Comparison of ENCODE assay signal across 9 cellular contexts in genomic region chr10:4241724-4242345, GRCh38.
DNase-seq lines count a peak whose midpoint lies in the region; ATAC-seq and TF ChIP-seq lines count a peak whose summit lies in the region.
"Had no signal": no experiment of that assay in that cellular context is flagged by ENCODE, and none has a peak within 500 bp of the region (broad histone marks: within the 10 kb centered on the region; RNA-seq: fewer than 3 reads in every experiment).

No MANE protein-coding gene starts in this region.

- H3K27ac ChIP-seq in osteoblast (ENCODE audit: low read depth, low read length), result peak overlapping the region; percentile 100
- H3K27ac ChIP-seq: HL-60 had no signal

- H3K9me3 ChIP-seq in osteoblast (ENCODE audit: low read depth, low read length), result no peaks in the 10 kb centered on the region

- no peaks in the 10 kb centered on the region for H3K36me3 ChIP-seq in osteoblast (ENCODE audit: insufficient read depth, low read length)

- in situ Hi-C loops in SK-MEL-5 (cut with HindIII; ENCODE audit: low pct_unique_long_range_greater_than_20kb, low sequenced_read_pairs), result no loop called here

- H3K79me2 ChIP-seq in osteoblast (ENCODE audit: insufficient read depth, low read length), result no peaks in the 10 kb centered on the region

- H4K20me1 ChIP-seq in osteoblast (ENCODE audit: insufficient read depth, low read length), result no peaks in the 10 kb centered on the region

- no peaks in the 10 kb centered on the region for H3K27me3 ChIP-seq in osteoblast (ENCODE audit: insufficient read depth, low read length)

- H3K4me3 ChIP-seq in foreskin fibroblast (ENCODE audit: low read depth in 1 of 2, low read length in 2 of 2) (peak overlapping the region; percentile 31 to 44), osteoblast (ENCODE audit: insufficient read depth, low read length) (peak overlapping the region; percentile 58)

- H2AFZ ChIP-seq in osteoblast (ENCODE audit: low read length), result no peak overlapping the region

- H3K4me2 ChIP-seq in osteoblast (ENCODE audit: insufficient read depth, low read length), result peak overlapping the region; percentile 84

- peaks cover 61% of the 10 kb centered on the region for H3K4me1 ChIP-seq in osteoblast (ENCODE audit: insufficient read depth, low read length)

- DNase-seq in AG09319 (ENCODE audit: extremely low read depth, low read depth), result peak; percentile 94
- DNase-seq in SK-MEL-5 (ENCODE audit: low read depth, low spot score), result peak; percentile 97
- peak; percentile 92 to 93 for DNase-seq in foreskin fibroblast
- DNase-seq in osteoblast (ENCODE audit: insufficient read length, low spot score, missing footprints), result peak; percentile 70
- DNase-seq in activated T-cell treated with anti-CD3 and anti-CD28 coated beads, Interleukin-2, amount 50 U/mL, for 1 hour, result no peak
- DNase-seq in cortex of kidney (lab: John Stamatoyannopoulos, UW), result no peak
- DNase-seq in DMS53 treated with DMSO at 0.1 percent for 48 hours (lab: John Stamatoyannopoulos, UW; ENCODE audit: unreplicated experiment), result no peak

- TF ChIP-seq CTCF in AG09319 (IDR thresholded peaks at IDR 0.05; ENCODE audit: low read depth, low read length) (no peak), foreskin fibroblast (IDR thresholded peaks at IDR 0.05; ENCODE audit: low read depth, low read length) (no peak), osteoblast (IDR thresholded peaks at IDR 0.05; ENCODE audit: extremely low read depth, low read depth, low read length) (no peak)

- no peak for ATAC-seq in HG02623 (IDR thresholded peaks at IDR 0.05; ENCODE audit: unreplicated experiment)

Comparison
In these comparisons a context has a peak if more than half of its experiments do, and no peak if none do; other contexts are left out.
1. DNase-seq: peak in AG09319 (single experiment), SK-MEL-5 (single experiment), foreskin fibroblast (2 of 2) and osteoblast (single experiment); none in activated T-cell treated with anti-CD3 and anti-CD28 coated beads, Interleukin-2, amount 50 U/mL, for 1 hour (single experiment), cortex of kidney (single experiment) and DMS53 treated with DMSO at 0.1 percent for 48 hours (single experiment).